ENCODE assay signal across 1 cellular context in genomic region chr15:70164910-70165791, GRCh38.
TF ChIP-seq lines count a peak whose summit lies in the region.

No MANE protein-coding gene starts in this region.

TF ChIP-seq in HepG2, 621 proteins besides CTCF, POLR2A, EP300 and RAD21 (continued from another document and continues in another):
- no peak for TF ChIP-seq SMARCE1 (IDR thresholded peaks at IDR 0.05; ENCODE audit: borderline replicate concordance)
- no peak for TF ChIP-seq ZNF446 (CRISPR knock-in tag; IDR thresholded peaks at IDR 0.05)
- TF ChIP-seq NR1H2 (CRISPR knock-in tag; IDR thresholded peaks at IDR 0.05; ENCODE audit: borderline replicate concordance, low read depth) = no peak
- no peak for TF ChIP-seq ZNF772 (CRISPR knock-in tag; IDR thresholded peaks at IDR 0.05)
- no peak for TF ChIP-seq ZNF232 (CRISPR knock-in tag; IDR thresholded peaks at IDR 0.05; ENCODE audit: borderline replicate concordance)
- no peak for TF ChIP-seq ZNF382 (CRISPR knock-in tag; IDR thresholded peaks at IDR 0.05; ENCODE audit: borderline replicate concordance)
- no peak for TF ChIP-seq ZNF296 (CRISPR knock-in tag; conservative IDR thresholded peaks at IDR 0.05)
- no peak for TF ChIP-seq RARG (CRISPR knock-in tag; IDR thresholded peaks at IDR 0.05; ENCODE audit: low read depth)
- TF ChIP-seq XBP1 (CRISPR knock-in tag; IDR thresholded peaks at IDR 0.05) = no peak
- TF ChIP-seq ARID5B (CRISPR knock-in tag; IDR thresholded peaks at IDR 0.05) = no peak
- no peak for TF ChIP-seq ZBTB25 (CRISPR knock-in tag; IDR thresholded peaks at IDR 0.05)
- TF ChIP-seq ZBTB4 (CRISPR knock-in tag; IDR thresholded peaks at IDR 0.05; ENCODE audit: borderline replicate concordance) = no peak
- TF ChIP-seq ZIK1 (CRISPR knock-in tag; IDR thresholded peaks at IDR 0.05; ENCODE audit: borderline replicate concordance, low read depth) = no peak
- no peak for TF ChIP-seq MTF2 (CRISPR knock-in tag; IDR thresholded peaks at IDR 0.05; ENCODE audit: borderline replicate concordance)
- no peak for TF ChIP-seq ZNF333 (CRISPR knock-in tag; IDR thresholded peaks at IDR 0.05; ENCODE audit: borderline replicate concordance)
- no peak for TF ChIP-seq ZNF235 (CRISPR knock-in tag; IDR thresholded peaks at IDR 0.05; ENCODE audit: borderline replicate concordance)
- no peak for TF ChIP-seq ZNF335 (CRISPR knock-in tag; IDR thresholded peaks at IDR 0.05)
- TF ChIP-seq GATA4 (IDR thresholded peaks at IDR 0.05; ENCODE audit: borderline replicate concordance, low read depth) = no peak
- no peak for TF ChIP-seq NKX3-1 (CRISPR knock-in tag; IDR thresholded peaks at IDR 0.05)
- no peak for TF ChIP-seq ZNF326 (CRISPR knock-in tag; IDR thresholded peaks at IDR 0.05; ENCODE audit: borderline replicate concordance)
- peak; percentile 36; the same call in 1 of the 2 replicates for TF ChIP-seq NR2F6 (IDR thresholded peaks at IDR 0.05)
- no peak; the same call in 1 of the 2 replicates for TF ChIP-seq NR2F6 (CRISPR knock-in tag; IDR thresholded peaks at IDR 0.05)
- TF ChIP-seq ZNF878 (CRISPR knock-in tag; IDR thresholded peaks at IDR 0.05) = no peak
- no peak for TF ChIP-seq ZNF576 (CRISPR knock-in tag; IDR thresholded peaks at IDR 0.05)
- no peak for TF ChIP-seq FOXK2 (IDR thresholded peaks at IDR 0.05)
- TF ChIP-seq ZNF3 (CRISPR knock-in tag; IDR thresholded peaks at IDR 0.05) = no peak
- TF ChIP-seq FOXJ3 (CRISPR knock-in tag; IDR thresholded peaks at IDR 0.05; ENCODE audit: borderline replicate concordance) = no peak
- no peak for TF ChIP-seq ZNF740 (CRISPR knock-in tag; IDR thresholded peaks at IDR 0.05)
- TF ChIP-seq NFKB2 (CRISPR knock-in tag; IDR thresholded peaks at IDR 0.05; ENCODE audit: borderline replicate concordance) = no peak
- no peak for TF ChIP-seq NFIB (CRISPR knock-in tag; IDR thresholded peaks at IDR 0.05; ENCODE audit: borderline replicate concordance)
- TF ChIP-seq PLRG1 (conservative IDR thresholded peaks at IDR 0.05) = no peak
- TF ChIP-seq ZNF225 (CRISPR knock-in tag; IDR thresholded peaks at IDR 0.05) = no peak
- TF ChIP-seq ZNF737 (CRISPR knock-in tag; IDR thresholded peaks at IDR 0.05; ENCODE audit: borderline replicate concordance) = no peak
- TF ChIP-seq ZNF549 (CRISPR knock-in tag; IDR thresholded peaks at IDR 0.05) = no peak
- no peak for TF ChIP-seq DDIT3 (CRISPR knock-in tag; IDR thresholded peaks at IDR 0.05)
- no peak for TF ChIP-seq E2F5 (CRISPR knock-in tag; conservative IDR thresholded peaks at IDR 0.05)
- 0 out of 2 replicates have a peak, but pooled peaks have one; percentile 3 for TF ChIP-seq ETV5 (CRISPR knock-in tag; IDR thresholded peaks at IDR 0.05; ENCODE audit: borderline replicate concordance)
- TF ChIP-seq HDAC2 (CRISPR knock-in tag; IDR thresholded peaks at IDR 0.05) = 0 out of 2 replicates have a peak, but pooled peaks have one; percentile 23
- no peak for TF ChIP-seq CHD2 (IDR thresholded peaks at IDR 0.05; ENCODE audit: low read depth, low read length)
- no peak for TF ChIP-seq CENPT (CRISPR knock-in tag; IDR thresholded peaks at IDR 0.05; ENCODE audit: low read depth)
- TF ChIP-seq MAFK (conservative IDR thresholded peaks at IDR 0.05 in 1 of 2, IDR thresholded peaks at IDR 0.05 in 1 of 2; ENCODE audit: low read length in 2 of 2) = no peak
- no peak for TF ChIP-seq SMYD3 (CRISPR knock-in tag; IDR thresholded peaks at IDR 0.05)
- no peak for TF ChIP-seq ISL2 (CRISPR knock-in tag; IDR thresholded peaks at IDR 0.05)
- no peak for TF ChIP-seq MLLT10 (CRISPR knock-in tag; IDR thresholded peaks at IDR 0.05)
- TF ChIP-seq BCL6 (CRISPR knock-in tag; IDR thresholded peaks at IDR 0.05) = 0 out of 2 replicates have a peak, but pooled peaks have one; percentile 18
- no peak for TF ChIP-seq ZBTB20 (CRISPR knock-in tag; IDR thresholded peaks at IDR 0.05; ENCODE audit: borderline replicate concordance, low read depth)
- TF ChIP-seq ZNF121 (CRISPR knock-in tag; IDR thresholded peaks at IDR 0.05) = no peak
- TF ChIP-seq FOXA1 (IDR thresholded peaks at IDR 0.05) = no peak
- no peak for TF ChIP-seq FOXA1 (CRISPR knock-in tag; IDR thresholded peaks at IDR 0.05)
- TF ChIP-seq JUND (CRISPR knock-in tag; IDR thresholded peaks at IDR 0.05) = 0 out of 2 replicates have a peak, but pooled peaks have one; percentile 16
- TF ChIP-seq SUZ12 (IDR thresholded peaks at IDR 0.05; ENCODE audit: low read depth, low read length) = no peak
- TF ChIP-seq HNF1B (CRISPR knock-in tag; IDR thresholded peaks at IDR 0.05) = 0 out of 2 replicates have a peak, but pooled peaks have one; percentile 25
- TF ChIP-seq ZFY (CRISPR knock-in tag; IDR thresholded peaks at IDR 0.05) = peak; percentile 18; the same call in 1 of the 2 replicates
- TF ChIP-seq ZNF777 (CRISPR knock-in tag; IDR thresholded peaks at IDR 0.05) = no peak
- no peak for TF ChIP-seq LCORL (IDR thresholded peaks at IDR 0.05)
- TF ChIP-seq LCORL (CRISPR knock-in tag; IDR thresholded peaks at IDR 0.05) = peak; percentile 72; the same call in 1 of the 2 replicates
